ENCODE assay signal across 12 cellular contexts in genomic region chr10:112360308-112361270, GRCh38. TPM values are rescaled to one million over a fixed set of nuclear protein-coding genes. Genes with fewer than 3 reads are reported as not detected.
A peak's percentile ranks its signal among the peaks of the same experiment; 100 is the strongest.
DNase-seq lines count a peak whose midpoint lies in the region; ATAC-seq and TF ChIP-seq lines count a peak whose summit lies in the region.
"Had no signal": no experiment of that assay in that cellular context is flagged by ENCODE, and none has a peak within 500 bp of the region (broad histone marks: within the 10 kb centered on the region; RNA-seq: fewer than 3 reads in every experiment).

No MANE protein-coding gene starts in this region.

- H3K9me3 ChIP-seq in right cardiac atrium (ENCODE audit: control insufficient read depth, low read length) (no peaks in the 10 kb centered on the region), sigmoid colon (no peaks in the 10 kb centered on the region)
- H3K9me3 ChIP-seq: spleen had no signal

- ATAC-seq in right cardiac atrium (peak; percentile 78 to 83), GM21390 (IDR thresholded peaks at IDR 0.05; ENCODE audit: unreplicated experiment) (no peak)
- no peak for ATAC-seq in activated T-helper 17 cell treated with anti-CD3 and anti-CD28 coated beads, Interleukin-2, amount 50 U/mL, for 72 hours (replicated peaks)
- ATAC-seq: activated CD4-positive, CD25-positive, alpha-beta regulatory T cell treated with anti-CD3 and anti-CD28 coated beads, Interleukin-2, amount 50 U/mL, for 24 hours had no signal

- WGBS in right cardiac atrium = 48% methylated on average over 13 of the region's 13 CpGs
- WGBS in sigmoid colon, 2 donors = 20 to 61% methylated on average over 13 of the region's 13 CpGs

- peak; percentile 3 for DNase-seq in G401 (ENCODE audit: low spot score)
- peak; percentile 14 for DNase-seq in astrocyte of the spinal cord (ENCODE audit: low read depth, low spot score)
- DNase-seq in right cardiac atrium = peak; percentile 62 to 86 (median 74)
- DNase-seq in sigmoid colon = no peak
- DNase-seq in NCI-H1105 (lab: John Stamatoyannopoulos, UW) = no peak
- no peak for DNase-seq in SW480 (ENCODE audit: low spot score)
- DNase-seq: activated naive CD4-positive, alpha-beta T cell treated with anti-CD3 and anti-CD28 coated beads for 36 hours; NCI-H1092 treated with DMSO at 0.1 percent for 48 hours; spleen had no signal

- no peak overlapping the region for H3K4me3 ChIP-seq in astrocyte of the spinal cord (ENCODE audit: low read depth, low read length)
- no peak overlapping the region for H3K4me3 ChIP-seq in right cardiac atrium (ENCODE audit: low read length)
- no peak overlapping the region for H3K4me3 ChIP-seq in sigmoid colon
- H3K4me3 ChIP-seq: spleen had no signal

- TF ChIP-seq POLR2A in sigmoid colon (IDR thresholded peaks at IDR 0.05) = no peak

- in situ Hi-C loops in G401 (cut with HindIII; ENCODE audit: low sequenced_read_pairs) = no loop called here
- in situ Hi-C loops in astrocyte of the spinal cord (cut with HindIII; ENCODE audit: low sequenced_read_pairs) = no loop called here

- H3K27me3 ChIP-seq in right cardiac atrium (ENCODE audit: control insufficient read depth, insufficient read depth) (no peaks in the 10 kb centered on the region), sigmoid colon (no peaks in the 10 kb centered on the region)
- H3K27me3 ChIP-seq: spleen had no signal

- no peaks in the 10 kb centered on the region for H3K4me1 Mint-ChIP-seq in activated T-helper 17 cell treated with anti-CD3 and anti-CD28 coated beads, Interleukin-2, amount 50 U/mL, for 72 hours

- no peaks in the 10 kb centered on the region for H3K36me3 ChIP-seq in sigmoid colon
- H3K36me3 ChIP-seq: spleen had no signal

- peaks cover 4% of the 10 kb centered on the region for H3K27me3 Mint-ChIP-seq in activated T-helper 17 cell treated with anti-CD3 and anti-CD28 coated beads, Interleukin-2, amount 50 U/mL, for 72 hours

- TF ChIP-seq CTCF in astrocyte of the spinal cord (IDR thresholded peaks at IDR 0.05; ENCODE audit: low read depth, low read length) = no peak
- TF ChIP-seq CTCF in sigmoid colon (IDR thresholded peaks at IDR 0.05) = no peak

- H3K36me3 Mint-ChIP-seq in activated T-helper 17 cell treated with anti-CD3 and anti-CD28 coated beads, Interleukin-2, amount 50 U/mL, for 72 hours (ENCODE audit: low read depth) = no peaks in the 10 kb centered on the region

- H3K27ac Mint-ChIP-seq in activated T-helper 17 cell treated with anti-CD3 and anti-CD28 coated beads, Interleukin-2, amount 50 U/mL, for 72 hours = no peak overlapping the region
- H3K27ac Mint-ChIP-seq: activated naive CD4-positive, alpha-beta T cell treated with anti-CD3 and anti-CD28 coated beads for 36 hours had no signal

- TF ChIP-seq EP300 in sigmoid colon (IDR thresholded peaks at IDR 0.05) = no peak

- H3K9me3 Mint-ChIP-seq in activated T-helper 17 cell treated with anti-CD3 and anti-CD28 coated beads, Interleukin-2, amount 50 U/mL, for 72 hours = no peaks in the 10 kb centered on the region
- H3K9me3 Mint-ChIP-seq: activated naive CD4-positive, alpha-beta T cell treated with anti-CD3 and anti-CD28 coated beads for 36 hours had no signal

- H3K4me3 Mint-ChIP-seq in activated T-helper 17 cell treated with anti-CD3 and anti-CD28 coated beads, Interleukin-2, amount 50 U/mL, for 72 hours = no peak overlapping the region
- H3K4me3 Mint-ChIP-seq: activated naive CD4-positive, alpha-beta T cell treated with anti-CD3 and anti-CD28 coated beads for 36 hours had no signal

- peak overlapping the region; percentile 93 for H3K27ac ChIP-seq in right cardiac atrium (ENCODE audit: low read length)
- peak overlapping the region; percentile 8 to 59 (median 16) for H3K27ac ChIP-seq in sigmoid colon

- intact Hi-C loops in right cardiac atrium (cut with DNase I) = no loop called here
- intact Hi-C loops in sigmoid colon (cut with DNase I) = no loop called here

- H3K4me1 ChIP-seq in right cardiac atrium (ENCODE audit: control insufficient read depth, insufficient read depth, low read length) (peaks cover 8% of the 10 kb centered on the region), sigmoid colon (peaks cover 0 to 19% (median 9%) of the 10 kb centered on the region in 4 donors)

RNA-seq across cellular contexts. Expression of gene ACSL5, which starts 13.3 kb away (rescaled TPM):
- 0.81 TPM in 1 of 2 replicates, not detected in the other for total RNA-seq in G401 (2014; rRNA removed; shearing (Covaris generic))
- 10 to 100 TPM in 1 of 4 donors, 1 to 10 TPM in 3; 6.9 to 10.2 (median 8.0) TPM for total RNA-seq in right cardiac atrium
- polyA plus RNA-seq in right cardiac atrium = 7.2 TPM
- total RNA-seq in sigmoid colon = 1 to 10 TPM; 5.3 to 9.4 (median 7.4) TPM
- polyA plus RNA-seq in sigmoid colon = 10 to 100 TPM; 15.6 to 96.8 (median 35.4) TPM
- total RNA-seq in activated T-helper 17 cell treated with anti-CD3 and anti-CD28 coated beads, Interleukin-2, amount 50 U/mL, for 72 hours = 10 to 100 TPM; 56.6 to 71.9 TPM

Comparison
In these comparisons a context has a peak if more than half of its experiments do, and no peak if none do; other contexts are left out.
1. DNase-seq: peak in G401 (single experiment), astrocyte of the spinal cord (single experiment) and right cardiac atrium (3 of 3); none in sigmoid colon (single experiment), NCI-H1105 (single experiment) and SW480 (single experiment).
2. ATAC-seq: peak in right cardiac atrium (2 of 2); none in activated T-helper 17 cell treated with anti-CD3 and anti-CD28 coated beads, Interleukin-2, amount 50 U/mL, for 72 hours (single experiment) and GM21390 (single experiment).
3. RNA of gene ACSL5, which starts 13.3 kb away (total RNA-seq): 56.6 to 71.9 TPM in activated T-helper 17 cell treated with anti-CD3 and anti-CD28 coated beads, Interleukin-2, amount 50 U/mL, for 72 hours; 6.9 to 10.2 TPM in right cardiac atrium, 5.3 to 9.4 TPM in sigmoid colon and 0.81 TPM in G401; every median in the first group is over 4 times any median in the second.